ENCODE assay signal across 8 cellular contexts in the genomic region with DNA sequence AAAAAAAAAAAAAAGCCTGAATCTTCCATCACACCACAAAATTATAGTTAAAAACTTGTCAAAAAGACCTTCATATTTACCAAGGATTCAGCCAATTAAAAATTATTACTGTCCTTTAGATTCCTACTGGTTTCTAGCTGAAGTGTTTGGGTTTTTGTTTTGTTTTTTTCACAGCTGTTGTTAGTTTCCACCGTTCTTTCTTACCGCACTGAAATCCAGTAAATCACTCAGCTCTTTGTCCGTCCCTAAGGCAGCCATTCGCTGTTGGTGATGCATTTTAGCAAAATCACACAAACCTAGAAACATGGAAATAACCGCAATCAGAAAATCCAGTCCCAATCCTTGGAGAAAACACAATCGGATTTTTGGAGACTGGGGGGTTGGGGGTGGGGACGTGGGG. TPM values are rescaled to one million over a fixed set of nuclear protein-coding genes. Genes with fewer than 3 reads are reported as not detected.
DNase-seq lines count a peak whose midpoint lies in the region; ATAC-seq and TF ChIP-seq lines count a peak whose summit lies in the region.

No MANE protein-coding gene starts in this region.

- TF ChIP-seq CTCF in AG10803 (conservative IDR thresholded peaks at IDR 0.05; ENCODE audit: low read length), result no peak
- no peak for TF ChIP-seq CTCF in HFF-Myc (IDR thresholded peaks at IDR 0.05; ENCODE audit: low read depth, low read length, missing control alignments)
- no peak for TF ChIP-seq CTCF in kidney epithelial cell (IDR thresholded peaks at IDR 0.05; ENCODE audit: insufficient read depth, low read length, poor library complexity, severe bottlenecking)
- no peak for TF ChIP-seq CTCF in thoracic aorta (IDR thresholded peaks at IDR 0.05)

- DNase-seq in AG10803 (ENCODE audit: low read depth) (peak; percentile 82), HFF-Myc (ENCODE audit: extremely low read depth, low read depth) (no peak), amniotic epithelial cell (ENCODE audit: low read depth) (peak; percentile 69), kidney epithelial cell (ENCODE audit: low read depth) (no peak), thoracic aorta (ENCODE audit: low spot score) (no peak)
- no peak for DNase-seq in activated effector memory CD4-positive, alpha-beta T cell treated with anti-CD3 and anti-CD28 coated beads, Interleukin-2, amount 50 U/mL, for 16 hours

- H3K36me3 ChIP-seq in kidney epithelial cell (ENCODE audit: control insufficient read depth, insufficient read depth, low read length) (no peaks in the 10 kb centered on the region), thoracic aorta (no peaks in the 10 kb centered on the region)

- H3K27ac ChIP-seq in thoracic aorta, result peak overlapping the region; percentile 13 to 73

- H3K9me3 ChIP-seq in thoracic aorta, result no peaks in the 10 kb centered on the region

- H3K4me1 ChIP-seq in thoracic aorta (ENCODE audit: control insufficient read depth in 1 of 2, low read depth in 2 of 2), result peaks cover 7 to 38% of the 10 kb centered on the region in 2 donors

- peak overlapping the region; percentile 67 for H3K4me3 ChIP-seq in AG10803 (ENCODE audit: low read length)
- peak overlapping the region; percentile 56 for H3K4me3 ChIP-seq in HFF-Myc (replicated peaks; ENCODE audit: low read depth, low read length)
- peak overlapping the region; percentile 80 for H3K4me3 ChIP-seq in kidney epithelial cell (ENCODE audit: low read depth, low read length)
- H3K4me3 ChIP-seq in thoracic aorta, result peak overlapping the region; percentile 89

- no peak for ATAC-seq in thoracic aorta (ENCODE audit: insufficient number of reproducible peaks, low FRiP score, low read depth)
- ATAC-seq in GM18858 (IDR thresholded peaks at IDR 0.05; ENCODE audit: unreplicated experiment), result no peak
- no peak for ATAC-seq in HG03139 (IDR thresholded peaks at IDR 0.05; ENCODE audit: unreplicated experiment)

- no peaks in the 10 kb centered on the region for H3K27me3 ChIP-seq in kidney epithelial cell (ENCODE audit: control insufficient read depth, insufficient read depth, low read length)
- no peaks in the 10 kb centered on the region for H3K27me3 ChIP-seq in thoracic aorta (replicated peaks; ENCODE audit: insufficient read depth)

RNA-seq across cellular contexts. Expression of gene TCF4, which starts 1.2 kb away (rescaled TPM):
- 9.4 and 15.7 TPM in 2 replicates for total RNA-seq in kidney epithelial cell
- 100 to 1,000 TPM; 178 to 267 TPM for total RNA-seq in thoracic aorta

Comparison
In these comparisons a context has a peak if more than half of its experiments do, and no peak if none do; other contexts are left out.
1. DNase-seq: peak in AG10803 (single experiment) and amniotic epithelial cell (single experiment); none in HFF-Myc (single experiment), kidney epithelial cell (single experiment), thoracic aorta (single experiment) and activated effector memory CD4-positive, alpha-beta T cell treated with anti-CD3 and anti-CD28 coated beads, Interleukin-2, amount 50 U/mL, for 16 hours (single experiment).
2. RNA of gene TCF4, which starts 1.2 kb away (total RNA-seq): 178 to 267 TPM in thoracic aorta; 9.4 to 15.7 TPM in kidney epithelial cell; every median in the first group is over 10 times any median in the second.
3. Peak in every context shown above with its lines, with median percentiles within 50 percentile points of each other: H3K4me3 ChIP-seq.